Comparison of ENCODE assay signal across 8 cellular contexts in the genomic region with DNA sequence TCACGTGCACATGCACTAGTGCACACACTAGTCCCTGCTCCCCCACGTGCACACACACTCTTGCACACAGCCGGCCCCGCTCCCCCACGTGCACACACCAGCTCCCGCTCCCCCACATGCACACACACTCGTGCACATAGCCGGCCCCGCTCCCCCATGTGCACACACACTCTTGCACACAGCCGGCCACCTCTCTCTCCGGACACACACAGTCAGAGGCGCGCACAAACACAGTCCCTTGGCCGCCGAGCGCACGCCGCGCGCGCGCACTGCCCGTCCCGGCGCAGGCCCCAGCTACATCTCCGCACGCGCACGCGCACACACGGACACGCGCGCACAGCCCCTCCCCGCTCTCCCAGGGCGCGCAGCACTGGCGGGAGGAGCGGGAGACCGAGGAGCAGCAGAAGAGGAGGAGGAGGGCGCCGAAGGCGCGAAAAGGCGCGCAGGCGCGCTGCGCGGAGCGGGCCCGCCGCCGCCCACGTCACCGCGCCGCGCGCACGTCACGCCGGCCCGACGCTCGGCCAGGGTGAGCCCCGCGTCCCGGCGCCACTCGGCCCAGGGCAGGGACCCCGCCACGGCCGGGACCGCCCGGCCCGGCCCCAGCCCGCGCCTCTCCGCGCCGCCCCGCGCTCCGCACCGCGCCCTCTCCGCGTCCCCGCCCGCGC. TPM values are rescaled to one million over a fixed set of nuclear protein-coding genes. Genes with fewer than 3 reads are reported as not detected.
DNase-seq lines count a peak whose midpoint lies in the region; ATAC-seq and TF ChIP-seq lines count a peak whose summit lies in the region.

Gene TFDP1 (plus strand): TSS at position 549 of the 665 bp plus-strand sequence. CDS start 1,085 bp downstream, outside the sequence.

- H3K4me3 Mint-ChIP-seq in activated CD8-positive, alpha-beta T cell treated with anti-CD3 and anti-CD28 coated beads for 36 hours = peak within 1 kb of the TSS; percentile 87

- H3K4me3 ChIP-seq in effector memory CD4-positive, alpha-beta T cell (ENCODE audit: insufficient read depth, low read depth, low read length, poor library complexity, severe bottlenecking) = peak within 1 kb of the TSS; percentile 67

- H3K36me3 Mint-ChIP-seq in activated CD8-positive, alpha-beta T cell treated with anti-CD3 and anti-CD28 coated beads for 36 hours (ENCODE audit: low read depth) = peaks cover 41% of the 10 kb centered on the region

- intact Hi-C loops in activated CD8-positive, alpha-beta T cell treated with anti-CD3 and anti-CD28 coated beads for 36 hours (cut with micrococcal nuclease) = no loop called here

- H3K4me1 Mint-ChIP-seq in activated CD8-positive, alpha-beta T cell treated with anti-CD3 and anti-CD28 coated beads for 36 hours (ENCODE audit: low read depth) = peaks cover 36% of the 10 kb centered on the region

- no peaks in the 10 kb centered on the region for H3K36me3 ChIP-seq in effector memory CD4-positive, alpha-beta T cell (ENCODE audit: control insufficient read depth, insufficient read depth, low read length)

- H3K27ac ChIP-seq in effector memory CD4-positive, alpha-beta T cell (ENCODE audit: insufficient read depth, low read length, poor library complexity, severe bottlenecking) = no peak within 1 kb of the TSS

- POLR2A ChIA-PET in activated CD8-positive, alpha-beta T cell treated with anti-CD3 and anti-CD28 coated beads for 36 hours (lab: Charles Lee) = interaction anchor here (0.6 to 0.7 kb wide), 3 partner anchors 89 to 375 kb away, joined by 3 to 4 read pairs (median 3); partner anchors contain the start of gene CUL4A

- H3K27me3 ChIP-seq in effector memory CD4-positive, alpha-beta T cell (replicated peaks; ENCODE audit: control insufficient read depth, insufficient read depth, low read length, poor library complexity, severe bottlenecking) = no peaks in the 10 kb centered on the region

- TF ChIP-seq CTCF in activated CD8-positive, alpha-beta T cell treated with anti-CD3 and anti-CD28 coated beads for 36 hours (IDR thresholded peaks at IDR 0.05) = no peak

- H3K9me3 Mint-ChIP-seq in activated CD8-positive, alpha-beta T cell treated with anti-CD3 and anti-CD28 coated beads for 36 hours = no peaks in the 10 kb centered on the region

- no peaks in the 10 kb centered on the region for H3K9me3 ChIP-seq in effector memory CD4-positive, alpha-beta T cell (ENCODE audit: control insufficient read depth, low read length)

- CTCF ChIA-PET in activated CD8-positive, alpha-beta T cell treated with anti-CD3 and anti-CD28 coated beads for 36 hours (lab: Charles Lee) = no interaction called here

- DNase-seq in CMK (ENCODE audit: low read depth) = peak; percentile 81
- DNase-seq in NCI-H82 treated with DMSO at 0.1 percent for 48 hours (lab: John Stamatoyannopoulos, UW; ENCODE audit: unreplicated experiment) = peak; percentile 76
- DNase-seq in activated CD8-positive, alpha-beta T cell treated with anti-CD3 and anti-CD28 coated beads for 36 hours = peak; percentile 88
- DNase-seq in effector memory CD4-positive, alpha-beta T cell = peak; percentile 10 to 37 (median 17)
- DNase-seq in medulla oblongata (ENCODE audit: extremely low spot score) = peak; percentile 74
- DNase-seq in stimulated activated CD4-positive, alpha-beta T cell treated with anti-CD3 and anti-CD28 coated beads, TNF-alpha, amount 100 ng/mL, for 24 hours (ENCODE audit: low read depth in 3 of 3) = peak; percentile 65 to 88 (median 74)

- ATAC-seq in GM19463 (IDR thresholded peaks at IDR 0.05; ENCODE audit: unreplicated experiment) (peak; percentile 78), HG03575 (IDR thresholded peaks at IDR 0.05; ENCODE audit: extremely low read depth, insufficient number of reproducible peaks, low FRiP score, unreplicated experiment) (peak; percentile 62)
- peak; percentile 93 for ATAC-seq in activated CD8-positive, alpha-beta T cell treated with anti-CD3 and anti-CD28 coated beads for 36 hours

- peaks cover 12% of the 10 kb centered on the region for H3K4me1 ChIP-seq in effector memory CD4-positive, alpha-beta T cell (ENCODE audit: control insufficient read depth, insufficient read depth, low read length, poor library complexity, severe bottlenecking)

- peak within 1 kb of the TSS; percentile 86 for H3K27ac Mint-ChIP-seq in activated CD8-positive, alpha-beta T cell treated with anti-CD3 and anti-CD28 coated beads for 36 hours

- H3K27me3 Mint-ChIP-seq in activated CD8-positive, alpha-beta T cell treated with anti-CD3 and anti-CD28 coated beads for 36 hours = no peaks in the 10 kb centered on the region

RNA-seq across cellular contexts. Expression of gene TFDP1, which starts in this region (rescaled TPM):
- total RNA-seq in activated CD8-positive, alpha-beta T cell treated with anti-CD3 and anti-CD28 coated beads for 36 hours = 100 to 1,000 TPM; 174 to 184 TPM

Comparison
In these comparisons a context has a peak if more than half of its experiments do, and no peak if none do; other contexts are left out.
1. DNase-seq: peak in every context shown above with its lines; median percentile 88 in activated CD8-positive, alpha-beta T cell treated with anti-CD3 and anti-CD28 coated beads for 36 hours; 81 in CMK; 76 in NCI-H82 treated with DMSO at 0.1 percent for 48 hours; 74 in medulla oblongata; 74 in stimulated activated CD4-positive, alpha-beta T cell treated with anti-CD3 and anti-CD28 coated beads, TNF-alpha, amount 100 ng/mL, for 24 hours; 17 in effector memory CD4-positive, alpha-beta T cell.